23 cellular contexts compared by ENCODE assay signal in genomic region chr2:157361526-157361925, GRCh38. TPM values are rescaled to one million over a fixed set of nuclear protein-coding genes. Genes with fewer than 3 reads are reported as not detected.
DNase-seq lines count a peak whose midpoint lies in the region; ATAC-seq, FAIRE-seq and TF ChIP-seq lines count a peak whose summit lies in the region.
"Had no signal": no experiment of that assay in that cellular context is flagged by ENCODE, and none has a peak within 500 bp of the region (broad histone marks: within the 10 kb centered on the region; RNA-seq: fewer than 3 reads in every experiment).

No MANE protein-coding gene starts in this region.

- H3F3A ChIP-seq in PC-3 (ENCODE audit: low read length, unreplicated experiment) = no peaks in the 10 kb centered on the region

- peaks cover 28% of the 10 kb centered on the region for H3K4me1 Mint-ChIP-seq in activated CD8-positive, alpha-beta T cell treated with anti-CD3 and anti-CD28 coated beads, Interleukin-2, amount 10 ng/mL, durations not matched to agents 7 days and 5 days (ENCODE audit: low read depth)
- H3K4me1 Mint-ChIP-seq in activated CD8-positive, alpha-beta T cell treated with anti-CD3 and anti-CD28 coated beads for 36 hours (ENCODE audit: low read depth) = peaks cover 44% of the 10 kb centered on the region
- H3K4me1 Mint-ChIP-seq in naive thymus-derived CD8-positive, alpha-beta T cell = peaks cover 31 to 48% (median 47%) of the 10 kb centered on the region in 4 donors

- H2AFZ ChIP-seq in PC-3 (ENCODE audit: low read length) = no peak overlapping the region
- H2AFZ ChIP-seq: GM23248 had no signal

- POLR2A ChIA-PET in activated CD8-positive, alpha-beta T cell treated with anti-CD3 and anti-CD28 coated beads, Interleukin-2, amount 10 ng/mL, durations not matched to agents 7 days and 5 days (lab: Charles Lee) = no interaction called here
- POLR2A ChIA-PET in activated CD8-positive, alpha-beta T cell treated with anti-CD3 and anti-CD28 coated beads for 36 hours (lab: Charles Lee) = no interaction called here
- POLR2A ChIA-PET in A549 (lab: Yijun Ruan, JAX) (no interaction called here), HEK293 (lab: Yijun Ruan, JAX) (no interaction called here), PC-3 (lab: Charles Lee; ENCODE audit: unreplicated experiment) (no interaction called here)
- POLR2A ChIA-PET in naive thymus-derived CD8-positive, alpha-beta T cell (lab: Charles Lee) = no interaction called here

- DNase-seq in activated CD8-positive, alpha-beta T cell treated with anti-CD3 and anti-CD28 coated beads, Interleukin-2, amount 10 ng/mL, durations not matched to agents 7 days and 5 days = no peak
- no peak for DNase-seq in activated CD8-positive, alpha-beta T cell treated with anti-CD3 and anti-CD28 coated beads for 36 hours
- DNase-seq in A549 (ENCODE audit: low read depth in 1 of 2, low spot score in 1 of 2) (no peak), PC-3 (no peak)
- DNase-seq in naive thymus-derived CD8-positive, alpha-beta T cell = no peak
- DNase-seq: 8988T; C1 segment of cervical spinal cord; Calu3; CD4-positive, alpha-beta memory T cell; COR-L47; DMS53; DMS79 treated with DMSO at 0.1 percent for 48 hours; GF-D8; GM23248; H7; HCEC 1CT had no signal

- H3K27me3 ChIP-seq in PC-3 (ENCODE audit: low read length) = no peaks in the 10 kb centered on the region; the same call in 1 of the 2 replicates

- peaks cover 62% of the 10 kb centered on the region for H3K36me3 Mint-ChIP-seq in activated CD8-positive, alpha-beta T cell treated with anti-CD3 and anti-CD28 coated beads, Interleukin-2, amount 10 ng/mL, durations not matched to agents 7 days and 5 days (ENCODE audit: low read depth)
- H3K36me3 Mint-ChIP-seq in activated CD8-positive, alpha-beta T cell treated with anti-CD3 and anti-CD28 coated beads for 36 hours (ENCODE audit: low read depth) = peaks cover 38% of the 10 kb centered on the region
- peaks cover 3 to 29% (median 9%) of the 10 kb centered on the region in 3 donors for H3K36me3 Mint-ChIP-seq in naive thymus-derived CD8-positive, alpha-beta T cell

- H3K79me2 ChIP-seq in PC-3 (ENCODE audit: low read length) = no peaks in the 10 kb centered on the region

- no peak overlapping the region for H3K9ac ChIP-seq in PC-3 (ENCODE audit: low read length)
- H3K9ac ChIP-seq: GM23248 had no signal

- no TSS peak for BruUV-seq in PC-3 (replicated peaks; lab: Mats Ljungman, UMichigan)

- H3K9me2 ChIP-seq in PC-3 (replicated peaks; ENCODE audit: low read length) = no peaks in the 10 kb centered on the region; the same call in 1 of the 2 replicates

- peak overlapping the region; percentile 3 for H3K27ac Mint-ChIP-seq in activated CD8-positive, alpha-beta T cell treated with anti-CD3 and anti-CD28 coated beads, Interleukin-2, amount 10 ng/mL, durations not matched to agents 7 days and 5 days
- no peak overlapping the region for H3K27ac Mint-ChIP-seq in activated CD8-positive, alpha-beta T cell treated with anti-CD3 and anti-CD28 coated beads for 36 hours
- H3K27ac Mint-ChIP-seq in naive thymus-derived CD8-positive, alpha-beta T cell = peak overlapping the region in 6 of 10 donors; percentile 0 to 86 (median 53)
- H3K27ac Mint-ChIP-seq: CD4-positive, alpha-beta memory T cell had no signal

- no peak for TF ChIP-seq POLR2A in A549 (IDR thresholded peaks at IDR 0.05; ENCODE audit: low read length)

- CTCF ChIA-PET in activated CD8-positive, alpha-beta T cell treated with anti-CD3 and anti-CD28 coated beads, Interleukin-2, amount 10 ng/mL, durations not matched to agents 7 days and 5 days (lab: Charles Lee) = no interaction called here
- CTCF ChIA-PET in activated CD8-positive, alpha-beta T cell treated with anti-CD3 and anti-CD28 coated beads for 36 hours (lab: Charles Lee) = interaction anchor here (0.9 to 1.3 kb wide), 2 partner anchors 9 to 25 kb away, joined by 3 to 6 read pairs; no protein-coding TSS in a partner anchor
- CTCF ChIA-PET in A549 (lab: Yijun Ruan, JAX) = no interaction called here
- CTCF ChIA-PET in HEK293 (lab: Yijun Ruan, JAX) = no interaction called here
- CTCF ChIA-PET in PC-3 (lab: Charles Lee) = no interaction called here

- FAIRE-seq in A549 (lab: Jason Lieb, UNC) = no peak
- FAIRE-seq: GM12891, H1 had no signal

- no peaks in the 10 kb centered on the region for H3K4me1 ChIP-seq in A549
- no peaks in the 10 kb centered on the region for H3K4me1 ChIP-seq in HEK293 (ENCODE audit: control insufficient read depth, insufficient read depth, low read length)
- no peaks in the 10 kb centered on the region for H3K4me1 ChIP-seq in PC-3 (ENCODE audit: insufficient read depth, low read length)

- no peak overlapping the region for H3K4me2 ChIP-seq in A549
- H3K4me2 ChIP-seq in PC-3 (ENCODE audit: low read length) = no peak overlapping the region

- H3K9me3 ChIP-seq in A549 = 0 out of 3 replicates have a peak, but pooled peaks cover 3% of the 10 kb centered on the region
- no peaks in the 10 kb centered on the region for H3K9me3 ChIP-seq in HEK293 (ENCODE audit: control insufficient read depth, insufficient read depth, low read depth, low read length)
- H3K9me3 ChIP-seq in PC-3 (ENCODE audit: low read length) = no peaks in the 10 kb centered on the region

- no peak for ATAC-seq in activated CD8-positive, alpha-beta T cell treated with anti-CD3 and anti-CD28 coated beads, Interleukin-2, amount 10 ng/mL, durations not matched to agents 7 days and 5 days
- no peak for ATAC-seq in activated CD8-positive, alpha-beta T cell treated with anti-CD3 and anti-CD28 coated beads for 36 hours
- ATAC-seq in A549 (no peak), PC-3 (no peak), GM18868 (IDR thresholded peaks at IDR 0.05; ENCODE audit: unreplicated experiment) (no peak)
- ATAC-seq in naive thymus-derived CD8-positive, alpha-beta T cell = no peak

- peaks cover 39% of the 10 kb centered on the region for H3K9me3 Mint-ChIP-seq in activated CD8-positive, alpha-beta T cell treated with anti-CD3 and anti-CD28 coated beads, Interleukin-2, amount 10 ng/mL, durations not matched to agents 7 days and 5 days (ENCODE audit: insufficient read depth)
- H3K9me3 Mint-ChIP-seq in activated CD8-positive, alpha-beta T cell treated with anti-CD3 and anti-CD28 coated beads for 36 hours = peaks cover 13% of the 10 kb centered on the region
- H3K9me3 Mint-ChIP-seq in naive thymus-derived CD8-positive, alpha-beta T cell = peaks cover 0 to 19% (median 11%) of the 10 kb centered on the region in 9 donors

- no peak overlapping the region for H3K4me3 ChIP-seq in A549
- H3K4me3 ChIP-seq in HEK293 (ENCODE audit: low read depth, low read length) = no peak overlapping the region
- no peak overlapping the region for H3K4me3 ChIP-seq in PC-3 (ENCODE audit: low read length)
- H3K4me3 ChIP-seq: GM23248 had no signal

- no peak for TF ChIP-seq EP300 in A549 (IDR thresholded peaks at IDR 0.05)

- intact Hi-C loops in activated CD8-positive, alpha-beta T cell treated with anti-CD3 and anti-CD28 coated beads for 36 hours (cut with micrococcal nuclease) = loop anchor here (5.0 kb wide), 1 partner anchor 41 kb away; no protein-coding TSS in a partner anchor
- intact Hi-C loops in PC-3 (cut with micrococcal nuclease) = no loop called here

- H4K20me1 ChIP-seq in PC-3 (ENCODE audit: low read length) = no peaks in the 10 kb centered on the region

- H3K4me3 Mint-ChIP-seq in activated CD8-positive, alpha-beta T cell treated with anti-CD3 and anti-CD28 coated beads, Interleukin-2, amount 10 ng/mL, durations not matched to agents 7 days and 5 days = no peak overlapping the region
- H3K4me3 Mint-ChIP-seq in activated CD8-positive, alpha-beta T cell treated with anti-CD3 and anti-CD28 coated beads for 36 hours = no peak overlapping the region
- peak overlapping the region in 1 of 10 donors; percentile 71 for H3K4me3 Mint-ChIP-seq in naive thymus-derived CD8-positive, alpha-beta T cell

- H3K36me3 ChIP-seq in HEK293 (ENCODE audit: control insufficient read depth in 2 of 2, insufficient read depth in 1 of 2, low read length in 2 of 2) = no peaks in the 10 kb centered on the region
- H3K36me3 ChIP-seq in PC-3 (ENCODE audit: low read depth, low read length) = no peaks in the 10 kb centered on the region

- TF ChIP-seq CTCF in activated CD8-positive, alpha-beta T cell treated with anti-CD3 and anti-CD28 coated beads for 36 hours (IDR thresholded peaks at IDR 0.05) = no peak
- TF ChIP-seq CTCF in A549 (IDR thresholded peaks at IDR 0.05) (no peak), HEK293 (tag by site-specific recombination; IDR thresholded peaks at IDR 0.05) (no peak), PC-3 (conservative IDR thresholded peaks at IDR 0.05; ENCODE audit: low read depth, low read length) (no peak)

- H3K27ac ChIP-seq in A549 (no peak overlapping the region), HEK293 (ENCODE audit: extremely low read depth, low read depth, low read length) (no peak overlapping the region), PC-3 (ENCODE audit: low read length) (no peak overlapping the region)
- H3K27ac ChIP-seq: GM23248 had no signal

- no peak for TF ChIP-seq RAD21 in A549 (conservative IDR thresholded peaks at IDR 0.05 in 1 of 2, IDR thresholded peaks at IDR 0.05 in 1 of 2)

- no peaks in the 10 kb centered on the region for H3K27me3 Mint-ChIP-seq in activated CD8-positive, alpha-beta T cell treated with anti-CD3 and anti-CD28 coated beads, Interleukin-2, amount 10 ng/mL, durations not matched to agents 7 days and 5 days (ENCODE audit: low read depth)
- no peaks in the 10 kb centered on the region for H3K27me3 Mint-ChIP-seq in activated CD8-positive, alpha-beta T cell treated with anti-CD3 and anti-CD28 coated beads for 36 hours
- H3K27me3 Mint-ChIP-seq in naive thymus-derived CD8-positive, alpha-beta T cell = no peaks in the 10 kb centered on the region
- H3K27me3 Mint-ChIP-seq: CD4-positive, alpha-beta memory T cell had no signal

TF ChIP-seq in A549, 52 proteins besides CTCF, POLR2A, EP300 and RAD21:
- TF ChIP-seq NR3C1 (IDR thresholded peaks at IDR 0.05) = no peak
- TF ChIP-seq ZFP36 (IDR thresholded peaks at IDR 0.05; ENCODE audit: borderline replicate concordance, partially characterized antibody) = peak; percentile 8

TF ChIP-seq in HEK293, 187 proteins besides CTCF, POLR2A, EP300 and RAD21 (continues in another document):
- TF ChIP-seq YY2 (tag by site-specific recombination; IDR thresholded peaks at IDR 0.05) (no peak), ZNF585B (tag by site-specific recombination; IDR thresholded peaks at IDR 0.05) (peak; percentile 78), ZNF248 (tag by site-specific recombination; IDR thresholded peaks at IDR 0.05) (no peak)

RNA-seq across cellular contexts. Expression of gene ERMN, which starts 35.9 kb away (rescaled TPM):
- total RNA-seq in activated CD8-positive, alpha-beta T cell treated with anti-CD3 and anti-CD28 coated beads, Interleukin-2, amount 10 ng/mL, durations not matched to agents 7 days and 5 days = 1 to 10 TPM; 2.2 to 3.2 TPM
- total RNA-seq in activated CD8-positive, alpha-beta T cell treated with anti-CD3 and anti-CD28 coated beads for 36 hours = 1 to 10 TPM in 1 of 2 experiments, under 1 TPM in 1; 0.87 to 1.3 TPM
- polyA plus RNA-seq in A549 (2011; rRNA removed) = not detected in 2 replicates
- not detected in 2 replicates for polyA plus RNA-seq in A549 (2012; cell fraction: cytosol; rRNA removed)
- not detected in 2 replicates for polyA plus RNA-seq in A549 (2012; cell fraction: nucleus; rRNA removed)
- polyA plus RNA-seq in A549 (2017; fragmentation: RNase III; extraction: RNeasy Plus Mini Kit Qiagen cat#74134 plus additional on column Dnase treatment) = not detected in 3 replicates
- polyA minus RNA-seq in A549 (2011; rRNA and poly(A)+ RNA removed) = not detected in 2 replicates
- 1 to 10 TPM; 4.8 to 5.3 TPM for total RNA-seq in naive thymus-derived CD8-positive, alpha-beta T cell
- polyA plus RNA-seq in naive thymus-derived CD8-positive, alpha-beta T cell = under 1 TPM; 0.09 to 0.62 (median 0.58) TPM
- not detected in 2 replicates for total RNA-seq in PC-3 (2014; rRNA removed)
- total RNA-seq: A673, Calu3, G401, GM23248, H1 had no signal
- polyA plus RNA-seq: BJ, GM23248 had no signal
